Comparison of ENCODE assay signal across 9 cellular contexts in the genomic region with DNA sequence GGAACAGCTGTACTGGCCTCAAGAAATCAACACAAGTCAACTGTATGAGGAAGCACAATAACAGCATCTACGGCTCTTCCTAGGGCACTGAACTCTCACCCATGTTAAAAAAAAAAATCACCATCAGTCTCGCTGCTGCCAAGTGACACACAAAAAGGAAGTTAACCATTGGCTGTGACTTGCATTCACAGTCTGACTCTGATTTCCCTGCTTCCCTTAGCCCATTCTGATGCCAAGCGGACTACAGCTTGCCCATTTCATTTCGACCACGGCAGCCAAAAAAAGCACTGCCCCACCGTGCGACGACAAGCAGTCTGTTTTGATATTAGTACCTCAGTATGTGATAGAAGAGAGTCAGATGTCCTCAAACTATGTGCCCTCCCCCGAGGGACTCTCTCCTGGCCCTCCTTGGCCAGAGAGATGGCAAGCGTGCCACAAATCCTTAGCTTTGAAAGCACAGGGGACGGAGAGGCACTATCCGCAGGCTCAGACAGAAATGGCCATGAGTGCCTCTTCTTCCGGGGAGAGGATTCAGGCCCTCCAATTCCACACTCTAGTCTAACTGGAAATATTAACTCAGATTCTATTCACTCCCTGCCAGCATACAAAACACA.
DNase-seq lines count a peak whose midpoint lies in the region; ATAC-seq and TF ChIP-seq lines count a peak whose summit lies in the region.
"Had no signal": no experiment of that assay in that cellular context is flagged by ENCODE, and none has a peak within 500 bp of the region (broad histone marks: within the 10 kb centered on the region; RNA-seq: fewer than 3 reads in every experiment).

No MANE protein-coding gene starts in this region.

- H3K4me3 ChIP-seq in left ventricle myocardium inferior (peak overlapping the region; percentile 31), skeletal muscle satellite cell (ENCODE audit: low read length) (peak overlapping the region; percentile 54), OCI-LY7 (ENCODE audit: low read depth, low read length, poor library complexity, severe bottlenecking) (no peak overlapping the region), brain microvascular endothelial cell (ENCODE audit: low read depth, low read length) (no peak overlapping the region)

- TF ChIP-seq CTCF in left ventricle myocardium inferior (IDR thresholded peaks at IDR 0.05; ENCODE audit: borderline replicate concordance): no peak
- no peak for TF ChIP-seq CTCF in OCI-LY7 (conservative IDR thresholded peaks at IDR 0.05; ENCODE audit: low read length)
- TF ChIP-seq CTCF in brain microvascular endothelial cell (IDR thresholded peaks at IDR 0.05; ENCODE audit: low read depth, low read length, missing control alignments): no peak

- H3K9ac ChIP-seq in skeletal muscle satellite cell (ENCODE audit: low read depth, low read length): peak overlapping the region; percentile 58

- H4K20me1 ChIP-seq in OCI-LY7 (ENCODE audit: insufficient read depth, low read length): no peaks in the 10 kb centered on the region

- CTCF ChIA-PET in OCI-LY7 (lab: Charles Lee; ENCODE audit: unreplicated experiment): no interaction called here

- peaks cover 69% of the 10 kb centered on the region for H3K4me1 ChIP-seq in left ventricle myocardium inferior
- peaks cover 24% of the 10 kb centered on the region for H3K4me1 ChIP-seq in skeletal muscle satellite cell (ENCODE audit: control insufficient read depth, insufficient read depth, low read length)
- no peaks in the 10 kb centered on the region for H3K4me1 ChIP-seq in OCI-LY7 (ENCODE audit: insufficient read depth, low read length, poor library complexity, severe bottlenecking)

- H3K9me2 ChIP-seq in OCI-LY7 (ENCODE audit: insufficient read depth, low read length): no peaks in the 10 kb centered on the region

- no peaks in the 10 kb centered on the region for H3K36me3 ChIP-seq in left ventricle myocardium inferior
- no peaks in the 10 kb centered on the region for H3K36me3 ChIP-seq in skeletal muscle satellite cell (ENCODE audit: insufficient read depth, low read length)
- H3K36me3 ChIP-seq in OCI-LY7 (ENCODE audit: insufficient read depth, low read length): peaks cover 9% of the 10 kb centered on the region
- no peaks in the 10 kb centered on the region for H3K36me3 ChIP-seq in brain microvascular endothelial cell (replicated peaks)

- H3K4me2 ChIP-seq in skeletal muscle satellite cell (ENCODE audit: low read length): peak overlapping the region; percentile 82
- no peak overlapping the region for H3K4me2 ChIP-seq in OCI-LY7 (ENCODE audit: low read length)

- BruUV-seq in OCI-LY7 (replicated peaks; lab: Mats Ljungman, UMichigan): no TSS peak

- no peak overlapping the region for H2AFZ ChIP-seq in OCI-LY7 (ENCODE audit: low read length)

- no peaks in the 10 kb centered on the region for H3K79me2 ChIP-seq in OCI-LY7 (ENCODE audit: insufficient read depth, low read depth, low read length)

- DNase-seq in left ventricle myocardium inferior (peak; percentile 32), RKO (ENCODE audit: low spot score) (no peak), OCI-LY7 (ENCODE audit: low spot score) (no peak), brain microvascular endothelial cell (no peak)
- DNase-seq in activated naive CD4-positive, alpha-beta T cell treated with anti-CD3 and anti-CD28 coated beads, Interleukin-2, amount 50 U/mL, for 16 hours: no peak
- DNase-seq: activated CD4-positive, alpha-beta memory T cell treated with anti-CD3 and anti-CD28 coated beads for 36 hours had no signal

- H3K9me3 ChIP-seq in left ventricle myocardium inferior (replicated peaks): no peaks in the 10 kb centered on the region
- H3K9me3 ChIP-seq in skeletal muscle satellite cell (replicated peaks; ENCODE audit: low read length): no peaks in the 10 kb centered on the region
- H3K9me3 ChIP-seq in OCI-LY7 (ENCODE audit: low read length): no peaks in the 10 kb centered on the region

- H3K27ac ChIP-seq in left ventricle myocardium inferior (replicated peaks) (peak overlapping the region; percentile 84), OCI-LY7 (ENCODE audit: low read depth, low read length, poor library complexity, severe bottlenecking) (no peak overlapping the region), brain microvascular endothelial cell (no peak overlapping the region)

- POLR2A ChIA-PET in OCI-LY7 (lab: Charles Lee): no interaction called here

- intact Hi-C loops in left ventricle myocardium inferior (cut with micrococcal nuclease): no loop called here
- intact Hi-C loops in OCI-LY7 (cut with micrococcal nuclease; ENCODE audit: unreplicated experiment): no loop called here

- in situ Hi-C loops in brain microvascular endothelial cell (cut with HindIII; ENCODE audit: low pct_ligation_motif_present, low sequenced_read_pairs): no loop called here

- ATAC-seq in GM19395 (IDR thresholded peaks at IDR 0.05; ENCODE audit: unreplicated experiment) (peak; percentile 69), SK-N-SH treated with all-trans-retinoic acid at 6 μM for 48 hours (peak; percentile 70)

- no peaks in the 10 kb centered on the region for H3K27me3 ChIP-seq in left ventricle myocardium inferior (ENCODE audit: low read depth)
- H3K27me3 ChIP-seq in skeletal muscle satellite cell (ENCODE audit: control insufficient read depth, insufficient read depth, low read length): no peaks in the 10 kb centered on the region
- H3K27me3 ChIP-seq in brain microvascular endothelial cell (replicated peaks): no peaks in the 10 kb centered on the region

TF ChIP-seq in SK-N-SH treated with all-trans-retinoic acid at 6 μM for 48 hours, 23 proteins besides CTCF, POLR2A, EP300 and RAD21:
- no peak for TF ChIP-seq ZNF565 (CRISPR knock-in tag; conservative IDR thresholded peaks at IDR 0.05; ENCODE audit: low read depth)
- 0 out of 2 replicates have a peak, but pooled peaks have one; percentile 10 for TF ChIP-seq ZNF70 (CRISPR knock-in tag; IDR thresholded peaks at IDR 0.05)

Comparison
In these comparisons a context has a peak if more than half of its experiments do, and no peak if none do; other contexts are left out.
1. H3K4me3 ChIP-seq: peak in left ventricle myocardium inferior (single experiment) and skeletal muscle satellite cell (single experiment); none in OCI-LY7 (single experiment) and brain microvascular endothelial cell (single experiment).